In genomic region chr14:27384124-27384523, GRCh38 we compare ENCODE assay signal across 16 cellular contexts.
DNase-seq lines count a peak whose midpoint lies in the region; ATAC-seq lines count a peak whose summit lies in the region.
"Had no signal": no experiment of that assay in that cellular context is flagged by ENCODE, and none has a peak within 500 bp of the region (broad histone marks: within the 10 kb centered on the region; RNA-seq: fewer than 3 reads in every experiment).

No MANE protein-coding gene starts in this region.

- H3K27me3 Mint-ChIP-seq in stimulated activated memory B cell treated with anti-CD40 and anti-IgM and Interleukin-4, amounts not matched to agents 10 μg/mL and 1 μg/mL and 100 μg/mL, for 72 hours: no peaks in the 10 kb centered on the region
- H3K27me3 Mint-ChIP-seq: B cell had no signal

- no peaks in the 10 kb centered on the region for H3K27me3 ChIP-seq in MG63
- H3K27me3 ChIP-seq: BLaER1 treated with 17β-estradiol and CSF1 and Interleukin-3, amounts not matched to agents 10 nM and 100 nM had no signal

- ATAC-seq in stimulated activated memory B cell treated with anti-CD40 and anti-IgM and Interleukin-4, amounts not matched to agents 10 μg/mL and 1 μg/mL and 100 μg/mL, for 72 hours: peak; percentile 20
- ATAC-seq in GM18868 (IDR thresholded peaks at IDR 0.05; ENCODE audit: unreplicated experiment) (no peak), GM18519 (IDR thresholded peaks at IDR 0.05; ENCODE audit: low FRiP score, unreplicated experiment) (no peak)
- ATAC-seq: CD8-positive, alpha-beta T cell; HCT116 had no signal

- peaks cover 2% of the 10 kb centered on the region for H3K9me3 Mint-ChIP-seq in stimulated activated memory B cell treated with anti-CD40 and anti-IgM and Interleukin-4, amounts not matched to agents 10 μg/mL and 1 μg/mL and 100 μg/mL, for 72 hours

- H3K9me3 ChIP-seq in MG63: no peaks in the 10 kb centered on the region
- H3K9me3 ChIP-seq: BLaER1 treated with 17β-estradiol and CSF1 and Interleukin-3, amounts not matched to agents 10 nM and 100 nM had no signal

- no peaks in the 10 kb centered on the region for H3K36me3 ChIP-seq in MG63
- H3K36me3 ChIP-seq: BLaER1 treated with 17β-estradiol and CSF1 and Interleukin-3, amounts not matched to agents 10 nM and 100 nM had no signal

- DNase-seq in MG63 (peak; percentile 23), NCI-H446 treated with DMSO at 0.1 percent for 48 hours (lab: John Stamatoyannopoulos, UW) (peak; percentile 83), mesenteric fat pad (ENCODE audit: low spot score) (peak; percentile 53)
- DNase-seq: Calu3; CD8-positive, alpha-beta T cell; DMS79 treated with DMSO at 0.1 percent for 48 hours; GF-D8; GOT3; H7; HFFc6 had no signal

- H3K4me3 Mint-ChIP-seq in stimulated activated memory B cell treated with anti-CD40 and anti-IgM and Interleukin-4, amounts not matched to agents 10 μg/mL and 1 μg/mL and 100 μg/mL, for 72 hours: no peak overlapping the region
- H3K4me3 Mint-ChIP-seq: B cell; CD8-positive, alpha-beta T cell; HFFc6 had no signal

- no peaks in the 10 kb centered on the region for H3K36me3 Mint-ChIP-seq in stimulated activated memory B cell treated with anti-CD40 and anti-IgM and Interleukin-4, amounts not matched to agents 10 μg/mL and 1 μg/mL and 100 μg/mL, for 72 hours
- H3K36me3 Mint-ChIP-seq: CD8-positive, alpha-beta T cell had no signal

- no peak overlapping the region for H3K4me3 ChIP-seq in MG63
- H3K4me3 ChIP-seq: BLaER1 treated with 17β-estradiol and CSF1 and Interleukin-3, amounts not matched to agents 10 nM and 100 nM had no signal

- H3K27ac Mint-ChIP-seq in stimulated activated memory B cell treated with anti-CD40 and anti-IgM and Interleukin-4, amounts not matched to agents 10 μg/mL and 1 μg/mL and 100 μg/mL, for 72 hours: no peak overlapping the region
- H3K27ac Mint-ChIP-seq: B cell; CD8-positive, alpha-beta T cell; HFFc6 had no signal

- no peaks in the 10 kb centered on the region for H3K4me1 Mint-ChIP-seq in stimulated activated memory B cell treated with anti-CD40 and anti-IgM and Interleukin-4, amounts not matched to agents 10 μg/mL and 1 μg/mL and 100 μg/mL, for 72 hours
- H3K4me1 Mint-ChIP-seq: B cell had no signal

Comparison
In these comparisons a context has a peak if more than half of its experiments do, and no peak if none do; other contexts are left out.
1. DNase-seq: peak in every context shown above with its lines; median percentile 83 in NCI-H446 treated with DMSO at 0.1 percent for 48 hours; 53 in mesenteric fat pad; 23 in MG63.